1 cellular context compared by ENCODE assay signal in genomic region chr10:29392376-29393021, GRCh38.
TF ChIP-seq lines count a peak whose summit lies in the region.

No MANE protein-coding gene starts in this region.

TF ChIP-seq in SK-N-SH treated with all-trans-retinoic acid at 6 μM for 48 hours, 23 proteins besides CTCF, POLR2A, EP300 and RAD21 (continued from another document):
- TF ChIP-seq CREB5 (CRISPR knock-in tag; IDR thresholded peaks at IDR 0.05; ENCODE audit: low read depth) (no peak), CSDC2 (CRISPR knock-in tag; IDR thresholded peaks at IDR 0.05) (no peak), ZFP3 (CRISPR knock-in tag; IDR thresholded peaks at IDR 0.05) (no peak)
